In genomic region chr16:1078579-1079021, GRCh38 we compare ENCODE assay signal across 8 cellular contexts. TPM values are rescaled to one million over a fixed set of nuclear protein-coding genes. Genes with fewer than 3 reads are reported as not detected.
A peak's percentile ranks its signal among the peaks of the same experiment; 100 is the strongest.
DNase-seq lines count a peak whose midpoint lies in the region; ATAC-seq and TF ChIP-seq lines count a peak whose summit lies in the region.

No MANE protein-coding gene starts in this region.

- no peak for ATAC-seq in HG03159 (IDR thresholded peaks at IDR 0.05; ENCODE audit: unreplicated experiment)

- intact Hi-C loops in activated T-helper 2 cell treated with anti-CD3 and anti-CD28 coated beads, Interferon-gamma antibody, Interleukin-2, Interleukin-4, amounts not matched to agents 10 μg/mL and 5 μg/mL and 100 μg/mL, durations not matched to agents 14 hours and 24 hours and 36 hours (cut with micrococcal nuclease) = no loop called here

- no peaks in the 10 kb centered on the region for H3K4me1 Mint-ChIP-seq in activated T-helper 2 cell treated with anti-CD3 and anti-CD28 coated beads, Interferon-gamma antibody, Interleukin-2, Interleukin-4, amounts not matched to agents 10 μg/mL and 5 μg/mL and 100 μg/mL, durations not matched to agents 14 hours and 24 hours and 36 hours (ENCODE audit: low read depth)

- peak; percentile 92 for DNase-seq in DMS153 (lab: John Stamatoyannopoulos, UW)
- peak; percentile 22 for DNase-seq in NCI-H2081 treated with DMSO at 0.1 percent for 48 hours (lab: John Stamatoyannopoulos, UW)
- DNase-seq in astrocyte of the spinal cord (ENCODE audit: low read depth, low spot score) = peak; percentile 44
- peak; percentile 57 to 94 for DNase-seq in lung microvascular endothelial cell (ENCODE audit: low read depth in 2 of 2)
- DNase-seq in G401 (ENCODE audit: low spot score) = no peak
- DNase-seq in activated T-helper 2 cell treated with anti-CD3 and anti-CD28 coated beads, Interferon-gamma antibody, Interleukin-2, Interleukin-4, amounts not matched to agents 10 μg/mL and 5 μg/mL and 100 μg/mL, durations not matched to agents 14 hours and 24 hours and 36 hours (ENCODE audit: low spot score) = no peak
- no peak for DNase-seq in NCI-H2227 (lab: John Stamatoyannopoulos, UW; ENCODE audit: unreplicated experiment)

- TF ChIP-seq CTCF in astrocyte of the spinal cord (IDR thresholded peaks at IDR 0.05; ENCODE audit: low read depth, low read length) = no peak

- H3K9me3 Mint-ChIP-seq in activated T-helper 2 cell treated with anti-CD3 and anti-CD28 coated beads, Interferon-gamma antibody, Interleukin-2, Interleukin-4, amounts not matched to agents 10 μg/mL and 5 μg/mL and 100 μg/mL, durations not matched to agents 14 hours and 24 hours and 36 hours = no peaks in the 10 kb centered on the region

- H3K4me3 ChIP-seq in astrocyte of the spinal cord (ENCODE audit: low read depth, low read length) = no peak overlapping the region

- H3K27me3 Mint-ChIP-seq in activated T-helper 2 cell treated with anti-CD3 and anti-CD28 coated beads, Interferon-gamma antibody, Interleukin-2, Interleukin-4, amounts not matched to agents 10 μg/mL and 5 μg/mL and 100 μg/mL, durations not matched to agents 14 hours and 24 hours and 36 hours (ENCODE audit: low read depth) = peaks cover 1% of the 10 kb centered on the region

- in situ Hi-C loops in astrocyte of the spinal cord (cut with HindIII; ENCODE audit: low sequenced_read_pairs) = no loop called here
- in situ Hi-C loops in G401 (cut with HindIII; ENCODE audit: low sequenced_read_pairs) = no loop called here

- H3K27ac Mint-ChIP-seq in activated T-helper 2 cell treated with anti-CD3 and anti-CD28 coated beads, Interferon-gamma antibody, Interleukin-2, Interleukin-4, amounts not matched to agents 10 μg/mL and 5 μg/mL and 100 μg/mL, durations not matched to agents 14 hours and 24 hours and 36 hours = no peak overlapping the region

- H3K36me3 Mint-ChIP-seq in activated T-helper 2 cell treated with anti-CD3 and anti-CD28 coated beads, Interferon-gamma antibody, Interleukin-2, Interleukin-4, amounts not matched to agents 10 μg/mL and 5 μg/mL and 100 μg/mL, durations not matched to agents 14 hours and 24 hours and 36 hours (ENCODE audit: low read depth) = no peaks in the 10 kb centered on the region

- no peak overlapping the region for H3K4me3 Mint-ChIP-seq in activated T-helper 2 cell treated with anti-CD3 and anti-CD28 coated beads, Interferon-gamma antibody, Interleukin-2, Interleukin-4, amounts not matched to agents 10 μg/mL and 5 μg/mL and 100 μg/mL, durations not matched to agents 14 hours and 24 hours and 36 hours (ENCODE audit: low read depth)

RNA-seq across cellular contexts. Expression of gene SSTR5, which starts 6.1 kb away (rescaled TPM):
- 0.20 and 0.22 TPM in 2 replicates for total RNA-seq in lung microvascular endothelial cell
- not detected in 2 replicates for total RNA-seq in G401 (2014; rRNA removed; shearing (Covaris generic))
- not detected in 2 replicates for total RNA-seq in activated T-helper 2 cell treated with anti-CD3 and anti-CD28 coated beads, Interferon-gamma antibody, Interleukin-2, Interleukin-4, amounts not matched to agents 10 μg/mL and 5 μg/mL and 100 μg/mL, durations not matched to agents 14 hours and 24 hours and 36 hours

RNA-seq across cellular contexts. Expression of gene C1QTNF8, which starts 17.4 kb away (rescaled TPM):
- total RNA-seq in lung microvascular endothelial cell = not detected in 2 replicates
- 1.5 and 2.6 TPM in 2 replicates for total RNA-seq in G401 (2014; rRNA removed; shearing (Covaris generic))
- not detected in 2 replicates for total RNA-seq in activated T-helper 2 cell treated with anti-CD3 and anti-CD28 coated beads, Interferon-gamma antibody, Interleukin-2, Interleukin-4, amounts not matched to agents 10 μg/mL and 5 μg/mL and 100 μg/mL, durations not matched to agents 14 hours and 24 hours and 36 hours

Comparison
In these comparisons a context has a peak if more than half of its experiments do, and no peak if none do; other contexts are left out.
1. DNase-seq: peak in DMS153 (single experiment), NCI-H2081 treated with DMSO at 0.1 percent for 48 hours (single experiment), astrocyte of the spinal cord (single experiment) and lung microvascular endothelial cell (2 of 2); none in G401 (single experiment), activated T-helper 2 cell treated with anti-CD3 and anti-CD28 coated beads, Interferon-gamma antibody, Interleukin-2, Interleukin-4, amounts not matched to agents 10 μg/mL and 5 μg/mL and 100 μg/mL, durations not matched to agents 14 hours and 24 hours and 36 hours (single experiment) and NCI-H2227 (single experiment).